In genomic region chr19:13162749-13163608, GRCh38 we compare ENCODE assay signal across 2 cellular contexts.
A peak's percentile ranks its signal among the peaks of the same experiment; 100 is the strongest.
TF ChIP-seq lines count a peak whose summit lies in the region.

No MANE protein-coding gene starts in this region.

TF ChIP-seq in HEK293, 187 proteins besides CTCF, POLR2A, EP300 and RAD21 (continued from another document and continues in another):
- no peak for TF ChIP-seq ZNF518A (tag by site-specific recombination; conservative IDR thresholded peaks at IDR 0.05; ENCODE audit: low read depth)
- no peak for TF ChIP-seq ZNF248 (tag by site-specific recombination; IDR thresholded peaks at IDR 0.05)
- peak; percentile 81 for TF ChIP-seq GLIS1 (tag by site-specific recombination; IDR thresholded peaks at IDR 0.05)
- TF ChIP-seq ZFHX2 (tag by site-specific recombination; conservative IDR thresholded peaks at IDR 0.05): peak; percentile 98
- no peak for TF ChIP-seq SCRT2 (tag by site-specific recombination; IDR thresholded peaks at IDR 0.05)
- no peak for TF ChIP-seq ZNF132 (tag by site-specific recombination; IDR thresholded peaks at IDR 0.05; ENCODE audit: borderline replicate concordance)
- TF ChIP-seq HOXA7 (CRISPR knock-in tag; IDR thresholded peaks at IDR 0.05; ENCODE audit: borderline replicate concordance): no peak
- peak; percentile 98 for TF ChIP-seq ZNF335 (tag by site-specific recombination; conservative IDR thresholded peaks at IDR 0.05)
- TF ChIP-seq ZSCAN18 (tag by site-specific recombination; IDR thresholded peaks at IDR 0.05): no peak
- TF ChIP-seq ZNF692 (tag by site-specific recombination; IDR thresholded peaks at IDR 0.05): peak; percentile 23; the same call in 1 of the 2 replicates
- no peak for TF ChIP-seq ZNF791 (tag by site-specific recombination; IDR thresholded peaks at IDR 0.05)
- no peak for TF ChIP-seq REPIN1 (tag by site-specific recombination; IDR thresholded peaks at IDR 0.05; ENCODE audit: low read depth)
- TF ChIP-seq ZNF76 (tag by site-specific recombination; IDR thresholded peaks at IDR 0.05; ENCODE audit: borderline replicate concordance, low read depth): peak; percentile 5; the same call in 1 of the 2 replicates
- no peak for TF ChIP-seq GFI1B (tag by site-specific recombination; IDR thresholded peaks at IDR 0.05)
- no peak for TF ChIP-seq ZNF621 (tag by site-specific recombination; IDR thresholded peaks at IDR 0.05)
- no peak for TF ChIP-seq WT1 (tag by site-specific recombination; IDR thresholded peaks at IDR 0.05)
- peak; percentile 34; the same call in 1 of the 2 replicates for TF ChIP-seq ZBTB8A (tag by site-specific recombination; IDR thresholded peaks at IDR 0.05)
- TF ChIP-seq ZNF148 (tag by site-specific recombination; IDR thresholded peaks at IDR 0.05; ENCODE audit: borderline replicate concordance): no peak
- 0 out of 2 replicates have a peak, but pooled peaks have one; percentile 6 for TF ChIP-seq ZNF596 (tag by site-specific recombination; IDR thresholded peaks at IDR 0.05)
- TF ChIP-seq SCRT1 (tag by site-specific recombination; IDR thresholded peaks at IDR 0.05; ENCODE audit: borderline replicate concordance): no peak

TF ChIP-seq in K562, 482 proteins besides CTCF, POLR2A, EP300 and RAD21 (continued from another document and continues in another):
- TF ChIP-seq PRDM10 (IDR thresholded peaks at IDR 0.05; ENCODE audit: partially characterized antibody): peak; percentile 41
- TF ChIP-seq CREB5 (CRISPR knock-in tag; IDR thresholded peaks at IDR 0.05): peak; percentile 45; the same call in 1 of the 2 replicates
- TF ChIP-seq HOMEZ (CRISPR knock-in tag; IDR thresholded peaks at IDR 0.05): 0 out of 2 replicates have a peak, but pooled peaks have one; percentile 47
- peak; percentile 33; the same call in 1 of the 2 replicates for TF ChIP-seq NFIC (IDR thresholded peaks at IDR 0.05)
- TF ChIP-seq L3MBTL2 (IDR thresholded peaks at IDR 0.05): peak; percentile 70; the same call in 1 of the 2 replicates
- 0 out of 2 replicates have a peak, but pooled peaks have one; percentile 23 for TF ChIP-seq CREB3 (tag; conservative IDR thresholded peaks at IDR 0.05; ENCODE audit: low read depth)
- peak in 1 of 2 experiments; percentile 43; a peak in 2 of 4 replicates for TF ChIP-seq FOXK2 (conservative IDR thresholded peaks at IDR 0.05 in 1 of 2, IDR thresholded peaks at IDR 0.05 in 1 of 2; ENCODE audit: low read depth in 2 of 2)
- TF ChIP-seq CBFA2T3 (IDR thresholded peaks at IDR 0.05): 0 out of 2 replicates have a peak, but pooled peaks have one; percentile 5
- peak; percentile 48; the same call in 1 of the 2 replicates for TF ChIP-seq GABPA (tag; conservative IDR thresholded peaks at IDR 0.05; ENCODE audit: low read depth)
- TF ChIP-seq E2F6 (IDR thresholded peaks at IDR 0.05; ENCODE audit: borderline replicate concordance in 1 of 2, extremely low read depth in 1 of 2, insufficient read depth in 1 of 2, insufficient read length in 1 of 2, low read depth in 1 of 2, low read length in 1 of 2, poor library complexity in 1 of 2, severe bottlenecking in 1 of 2): peak; percentile 49 to 71
- peak; percentile 38; the same call in 1 of the 2 replicates for TF ChIP-seq PBX2 (CRISPR knock-in tag; IDR thresholded peaks at IDR 0.05; ENCODE audit: low read depth)
- TF ChIP-seq PBX2 (tag; conservative IDR thresholded peaks at IDR 0.05; ENCODE audit: low read depth): peak; percentile 73
- TF ChIP-seq CREB1 (IDR thresholded peaks at IDR 0.05): peak; percentile 7
- TF ChIP-seq CREB1 (CRISPR knock-in tag; IDR thresholded peaks at IDR 0.05): peak; percentile 73
- TF ChIP-seq TBL1XR1 (IDR thresholded peaks at IDR 0.05; ENCODE audit: low read length in 2 of 2): no peak
- peak; percentile 56; the same call in 1 of the 2 replicates for TF ChIP-seq E2F3 (CRISPR knock-in tag; IDR thresholded peaks at IDR 0.05)
- peak; percentile 35 for TF ChIP-seq DACH1 (IDR thresholded peaks at IDR 0.05; ENCODE audit: partially characterized antibody)
- TF ChIP-seq ZNF24 (IDR thresholded peaks at IDR 0.05): peak; percentile 76; the same call in 1 of the 2 replicates
- 0 out of 2 replicates have a peak, but pooled peaks have one; percentile 24 for TF ChIP-seq E2F1 (CRISPR knock-in tag; IDR thresholded peaks at IDR 0.05)
- TF ChIP-seq PRMT5 (CRISPR knock-in tag; IDR thresholded peaks at IDR 0.05): no peak
- no peak for TF ChIP-seq NFRKB (IDR thresholded peaks at IDR 0.05; ENCODE audit: low read depth)
- TF ChIP-seq SPI1 (IDR thresholded peaks at IDR 0.05; ENCODE audit: borderline replicate concordance, low read depth, low read length): 0 out of 2 replicates have a peak, but pooled peaks have one; percentile 2
- peak; percentile 77 to 84 for TF ChIP-seq NRF1 (conservative IDR thresholded peaks at IDR 0.05 in 1 of 2, IDR thresholded peaks at IDR 0.05 in 1 of 2)
- TF ChIP-seq ATF1 (CRISPR knock-in tag; IDR thresholded peaks at IDR 0.05): no peak
- TF ChIP-seq ATF1 (tag; IDR thresholded peaks at IDR 0.05): peak; percentile 84
- TF ChIP-seq OTX1 (CRISPR knock-in tag; IDR thresholded peaks at IDR 0.05): 0 out of 2 replicates have a peak, but pooled peaks have one; percentile 37
- peak; percentile 63; the same call in 1 of the 2 replicates for TF ChIP-seq LCOR (CRISPR knock-in tag; IDR thresholded peaks at IDR 0.05)
- TF ChIP-seq ZFX (CRISPR knock-in tag; IDR thresholded peaks at IDR 0.05): peak; percentile 96
- 0 out of 4 replicates have a peak, but pooled peaks of 1 of the 2 experiments have one; percentile 35 for TF ChIP-seq SIN3A (IDR thresholded peaks at IDR 0.05; ENCODE audit: borderline replicate concordance in 2 of 2, control insufficient read depth in 1 of 2, low read depth in 2 of 2, low read length in 2 of 2)
- TF ChIP-seq KLF6 (CRISPR knock-in tag; IDR thresholded peaks at IDR 0.05; ENCODE audit: borderline replicate concordance): 0 out of 2 replicates have a peak, but pooled peaks have one; percentile 14
- TF ChIP-seq NR1H2 (CRISPR knock-in tag; IDR thresholded peaks at IDR 0.05): 0 out of 2 replicates have a peak, but pooled peaks have one; percentile 3
- TF ChIP-seq GABPB1 (CRISPR knock-in tag; IDR thresholded peaks at IDR 0.05): 0 out of 2 replicates have a peak, but pooled peaks have one; percentile 22
- no peak for TF ChIP-seq STAT6 (CRISPR knock-in tag; IDR thresholded peaks at IDR 0.05)
- TF ChIP-seq ETV5 (CRISPR knock-in tag; IDR thresholded peaks at IDR 0.05; ENCODE audit: low read depth): peak; percentile 60; the same call in 1 of the 2 replicates
- TF ChIP-seq NR2C1 (IDR thresholded peaks at IDR 0.05): no peak
- no peak for TF ChIP-seq NR2C1 (tag; IDR thresholded peaks at IDR 0.05)
- 0 out of 2 replicates have a peak, but pooled peaks have one; percentile 1 for TF ChIP-seq MECOM (CRISPR knock-in tag; IDR thresholded peaks at IDR 0.05)
